Comparison of ENCODE assay signal across 26 cellular contexts in genomic region chr12:125304029-125304428, GRCh38.
"Had no signal": no experiment of that assay in that cellular context is flagged by ENCODE, and none has a peak within 500 bp of the region (broad histone marks: within the 10 kb centered on the region; RNA-seq: fewer than 3 reads in every experiment).

No MANE protein-coding gene starts in this region.

- ATAC-seq: esophagus mucosa, gastrocnemius medialis, heart right ventricle, left cardiac atrium, left lung, left ventricle myocardium superior, lower lobe of right lung, mucosa of descending colon had no signal

- H3K27me3 ChIP-seq: dorsolateral prefrontal cortex, esophagus squamous epithelium, gastrocnemius medialis, left lung had no signal

- H3K27ac ChIP-seq: coronary artery, dorsolateral prefrontal cortex, epithelial cell of prostate, esophagus squamous epithelium, gastrocnemius medialis, heart right ventricle, left lung, lower lobe of right lung had no signal

- H3K4me3 ChIP-seq: coronary artery, dorsolateral prefrontal cortex, esophagus squamous epithelium, gastrocnemius medialis, heart right ventricle, left lung, lower lobe of right lung, mucosa of descending colon had no signal

- H3K4me1 ChIP-seq: esophagus squamous epithelium, gastrocnemius medialis, heart right ventricle, left lung, lower lobe of right lung had no signal

- FAIRE-seq: colon, endometrium, islet of Langerhans, keratinocyte had no signal

- H3K9me3 ChIP-seq: esophagus squamous epithelium, gastrocnemius medialis, left lung, lower lobe of right lung, mucosa of descending colon had no signal

- DNase-seq: dermis blood vessel endothelial cell; dorsolateral prefrontal cortex; effector CD4-positive, alpha-beta T cell; effector memory CD4-positive, alpha-beta T cell; erythroblast; esophagus squamous epithelium; foreskin fibroblast; foreskin melanocyte; gastrocnemius medialis; glutamatergic neuron; heart right ventricle; hippocampal formation; left cardiac atrium; left lung; left ventricle myocardium superior; lower lobe of right lung; mesenchymal stem cell; mucosa of descending colon; naive B cell had no signal

- H3K36me3 ChIP-seq: esophagus squamous epithelium, gastrocnemius medialis, heart right ventricle, left lung, lower lobe of right lung had no signal
